Comparison of ENCODE assay signal across 4 cellular contexts in the genomic region with DNA sequence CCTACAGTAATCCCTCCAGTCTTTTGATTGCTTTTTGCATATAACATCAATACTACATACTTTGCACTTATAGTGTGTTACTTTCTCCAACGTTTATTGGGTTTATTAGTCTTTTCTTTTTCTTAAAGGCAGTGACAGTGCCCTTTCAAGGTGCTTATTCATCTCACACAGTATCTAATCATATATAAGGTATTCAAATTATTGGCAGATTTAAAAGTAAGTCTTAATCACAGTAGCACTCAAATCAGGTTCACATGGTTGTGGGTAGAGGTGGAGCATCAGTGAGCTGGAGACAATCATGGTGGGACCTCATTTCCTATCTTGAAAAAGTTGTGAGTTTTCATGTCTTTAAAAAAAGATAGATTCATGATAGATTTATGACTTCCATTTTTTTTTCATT.
"Had no signal": no experiment of that assay in that cellular context is flagged by ENCODE, and none has a peak within 500 bp of the region (broad histone marks: within the 10 kb centered on the region; RNA-seq: fewer than 3 reads in every experiment).

No MANE protein-coding gene starts in this region.

- H2AFZ ChIP-seq: GM23338 had no signal

- DNase-seq: H9, HCEC 1CT, IMR-90 had no signal

- ATAC-seq: GM23338 had no signal

- H3K4me2 ChIP-seq: GM23338 had no signal

- H3K4me3 ChIP-seq: GM23338 had no signal
